Comparison of ENCODE assay signal across 23 cellular contexts in the genomic region with DNA sequence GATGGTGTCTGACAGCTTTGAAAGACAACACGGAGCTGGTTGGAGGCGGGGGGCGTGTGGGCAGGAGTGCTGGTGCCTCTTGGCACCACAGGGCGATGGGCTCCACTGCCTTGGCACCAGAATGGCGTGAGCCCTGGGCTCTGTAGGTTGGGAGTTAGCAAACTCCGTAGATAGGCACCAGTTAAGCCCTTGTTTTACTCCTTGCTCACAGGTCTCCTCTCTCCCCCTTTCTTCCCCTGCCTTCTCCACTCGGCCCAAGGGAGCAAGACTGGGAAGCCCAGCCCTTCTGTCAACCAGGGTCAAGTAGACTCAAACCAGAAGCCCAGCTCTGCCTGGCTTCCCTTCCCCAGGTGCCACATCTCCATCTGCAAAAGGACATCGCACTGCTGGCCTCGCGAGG.
"Had no signal": no experiment of that assay in that cellular context is flagged by ENCODE, and none has a peak within 500 bp of the region (broad histone marks: within the 10 kb centered on the region; RNA-seq: fewer than 3 reads in every experiment).

No MANE protein-coding gene starts in this region.

- H3K36me3 Mint-ChIP-seq: memory B cell, mesothelial cell of epicardium had no signal

- H3K79me2 ChIP-seq: hepatocyte had no signal

- H3K4me3 Mint-ChIP-seq: immature natural killer cell; memory B cell; mesothelial cell of epicardium; naive B cell; naive thymus-derived CD4-positive, alpha-beta T cell had no signal

- H3K27me3 ChIP-seq: hepatocyte, left lung had no signal

- DNase-seq: hippocampal formation; hypothalamus; immature natural killer cell; islet precursor cell; kidney; kidney glomerular epithelial cell; left cardiac atrium; left colon; left lung; left ventricle myocardium inferior; left ventricle myocardium superior; lower lobe of right lung; mammary epithelial cell; mesenchymal stem cell; mesendoderm; midbrain; mucosa of descending colon; naive B cell; naive thymus-derived CD4-positive, alpha-beta T cell had no signal

- H3K4me3 ChIP-seq: hepatocyte, left lung, left ventricle myocardium inferior, lower lobe of right lung, lung, mucosa of descending colon had no signal

- H3K9me3 ChIP-seq: left lung, left ventricle myocardium inferior, lower lobe of right lung, mucosa of descending colon had no signal

- H3K27ac Mint-ChIP-seq: memory B cell; mesothelial cell of epicardium; naive B cell; naive thymus-derived CD4-positive, alpha-beta T cell had no signal

- H3K4me2 ChIP-seq: hepatocyte had no signal

- H3K27ac ChIP-seq: hepatocyte, left lung, left ventricle myocardium inferior, lower lobe of right lung had no signal

- H3K36me3 ChIP-seq: left lung, left ventricle myocardium inferior, lower lobe of right lung had no signal

- H3K4me1 Mint-ChIP-seq: memory B cell had no signal

- H3K4me1 ChIP-seq: left lung, left ventricle myocardium inferior, lower lobe of right lung had no signal

- H3K9me3 Mint-ChIP-seq: immature natural killer cell had no signal

- H2AFZ ChIP-seq: hepatocyte had no signal
